8 cellular contexts compared by ENCODE assay signal in genomic region chrX:126770179-126770578, GRCh38. TPM values are rescaled to one million over a fixed set of nuclear protein-coding genes. Genes with fewer than 3 reads are reported as not detected.
DNase-seq lines count a peak whose midpoint lies in the region; ATAC-seq and TF ChIP-seq lines count a peak whose summit lies in the region.

No MANE protein-coding gene starts in this region.

- in situ Hi-C loops in ACHN (cut with HindIII; ENCODE audit: low pct_ligation_motif_present, low pct_unique_long_range_greater_than_20kb, low sequenced_read_pairs), result no loop called here

- DNase-seq in ACHN (peak; percentile 11), NCI-H1694 treated with DMSO at 0.1 percent for 48 hours (lab: John Stamatoyannopoulos, UW) (peak; percentile 57), cerebellar cortex (ENCODE audit: low spot score) (peak; percentile 3), osteocyte (ENCODE audit: extremely low spot score, unreplicated experiment) (no peak), GOT3 (lab: John Stamatoyannopoulos, UW) (no peak)

- H3K9me3 Mint-ChIP-seq in osteocyte (ENCODE audit: unreplicated experiment), result peaks cover 43% of the 10 kb centered on the region

- H3K36me3 Mint-ChIP-seq in osteocyte (ENCODE audit: unreplicated experiment), result no peaks in the 10 kb centered on the region

- no peak overlapping the region for H3K4me3 Mint-ChIP-seq in osteocyte (ENCODE audit: unreplicated experiment)

- H3K4me1 Mint-ChIP-seq in osteocyte (ENCODE audit: unreplicated experiment), result no peaks in the 10 kb centered on the region

- H3K27me3 Mint-ChIP-seq in osteocyte (ENCODE audit: unreplicated experiment), result no peaks in the 10 kb centered on the region

- ATAC-seq in GM18909 (IDR thresholded peaks at IDR 0.05; ENCODE audit: poor library complexity, unreplicated experiment) (peak; percentile 80), GM19324 (IDR thresholded peaks at IDR 0.05; ENCODE audit: low FRiP score, unreplicated experiment) (no peak), GM21390 (IDR thresholded peaks at IDR 0.05; ENCODE audit: unreplicated experiment) (no peak)

- H3K27ac Mint-ChIP-seq in osteocyte (ENCODE audit: unreplicated experiment), result no peak overlapping the region

- peak; percentile 13 for TF ChIP-seq CTCF in osteocyte (IDR thresholded peaks at IDR 0.05)

RNA-seq across cellular contexts. Expression of gene PRR32, which starts 49.4 kb away (rescaled TPM):
- total RNA-seq in osteocyte, result not detected in 2 replicates

Comparison
In these comparisons a context has a peak if more than half of its experiments do, and no peak if none do; other contexts are left out.
1. DNase-seq: peak in ACHN (single experiment), NCI-H1694 treated with DMSO at 0.1 percent for 48 hours (single experiment) and cerebellar cortex (single experiment); none in osteocyte (single experiment) and GOT3 (single experiment).